In the genomic region with DNA sequence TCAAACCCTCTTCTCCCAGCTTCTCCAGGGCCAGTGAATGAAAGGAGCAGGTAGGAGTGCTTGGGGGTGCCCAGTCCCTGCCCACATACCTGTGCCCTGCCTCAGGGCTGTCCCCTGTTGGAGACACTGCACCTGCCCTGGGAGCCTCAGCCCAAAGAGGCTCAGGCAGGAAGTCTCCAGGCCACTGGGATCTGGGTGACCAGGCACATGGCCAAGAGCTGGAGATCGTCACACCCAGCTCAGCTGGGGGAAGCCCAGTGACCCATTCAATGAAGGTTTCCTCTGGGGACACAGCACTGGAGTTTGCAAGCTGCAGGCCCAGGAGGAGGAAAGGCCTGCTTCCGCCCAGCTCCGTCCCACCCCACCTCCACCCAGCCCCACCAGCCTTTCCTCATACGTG, we compare ENCODE assay signal across 17 cellular contexts.
DNase-seq lines count a peak whose midpoint lies in the region; ATAC-seq and TF ChIP-seq lines count a peak whose summit lies in the region.
"Had no signal": no experiment of that assay in that cellular context is flagged by ENCODE, and none has a peak within 500 bp of the region (broad histone marks: within the 10 kb centered on the region; RNA-seq: fewer than 3 reads in every experiment).

No MANE protein-coding gene starts in this region.

- H3K27me3 ChIP-seq in colonic mucosa (no peaks in the 10 kb centered on the region), left lung (no peaks in the 10 kb centered on the region), tibial nerve (no peaks in the 10 kb centered on the region), smooth muscle cell (ENCODE audit: low read depth) (no peaks in the 10 kb centered on the region)
- no peaks in the 10 kb centered on the region for H3K27me3 ChIP-seq in CD8-positive, alpha-beta T cell (ENCODE audit: insufficient read depth, low read length)

- no peaks in the 10 kb centered on the region for H3K79me2 ChIP-seq in smooth muscle cell (ENCODE audit: low read depth)

- H3K4me2 ChIP-seq in smooth muscle cell = no peak overlapping the region

- TF ChIP-seq CTCF in colonic mucosa (IDR thresholded peaks at IDR 0.05) (no peak), left lung (IDR thresholded peaks at IDR 0.05) (no peak), tibial nerve (IDR thresholded peaks at IDR 0.05) (no peak), smooth muscle cell (IDR thresholded peaks at IDR 0.05; ENCODE audit: borderline replicate concordance, insufficient read depth, poor library complexity, severe bottlenecking) (no peak)
- TF ChIP-seq CTCF in CD8-positive, alpha-beta T cell (IDR thresholded peaks at IDR 0.05) = no peak

- H3K9me3 Mint-ChIP-seq in CD8-positive, alpha-beta T cell = no peaks in the 10 kb centered on the region
- H3K9me3 Mint-ChIP-seq: activated naive CD4-positive, alpha-beta T cell treated with anti-CD3 and anti-CD28 coated beads for 36 hours; HFFc6 had no signal

- H3K4me3 ChIP-seq in colonic mucosa = no peak overlapping the region
- no peak overlapping the region for H3K4me3 ChIP-seq in left lung
- H3K4me3 ChIP-seq in tibial nerve = no peak overlapping the region
- no peak overlapping the region for H3K4me3 ChIP-seq in CD8-positive, alpha-beta T cell (ENCODE audit: low read depth, low read length)
- no peak overlapping the region for H3K4me3 ChIP-seq in smooth muscle cell

- H3K36me3 Mint-ChIP-seq in CD8-positive, alpha-beta T cell = peaks cover 3% of the 10 kb centered on the region

- H3K36me3 ChIP-seq in colonic mucosa (no peaks in the 10 kb centered on the region), left lung (no peaks in the 10 kb centered on the region), tibial nerve (no peaks in the 10 kb centered on the region), smooth muscle cell (ENCODE audit: low read depth) (no peaks in the 10 kb centered on the region)
- no peaks in the 10 kb centered on the region for H3K36me3 ChIP-seq in CD8-positive, alpha-beta T cell (ENCODE audit: insufficient read depth, low read length)

- peak; percentile 46 for ATAC-seq in left lung
- no peak for ATAC-seq in CD8-positive, alpha-beta T cell

- H3K9ac ChIP-seq in colonic mucosa (ENCODE audit: low read depth in 2 of 2, low read length in 2 of 2) = no peak overlapping the region
- H3K9ac ChIP-seq in smooth muscle cell (ENCODE audit: low read depth) = no peak overlapping the region

- TF ChIP-seq EP300 in Ishikawa (IDR thresholded peaks at IDR 0.05; ENCODE audit: borderline replicate concordance) = peak; percentile 84
- no peak for TF ChIP-seq EP300 in tibial nerve (IDR thresholded peaks at IDR 0.05)

- POLR2A ChIA-PET in CD8-positive, alpha-beta T cell (lab: Charles Lee) = interaction anchor here (0.6 kb wide), 1 partner anchor 144 kb away, joined by 5 read pairs; no protein-coding TSS in a partner anchor

- peak; percentile 50; the same call in 1 of the 2 replicates for TF ChIP-seq RAD21 in Ishikawa (IDR thresholded peaks at IDR 0.05; ENCODE audit: low read depth)

- no peak overlapping the region for H3K27ac Mint-ChIP-seq in CD8-positive, alpha-beta T cell
- H3K27ac Mint-ChIP-seq: activated naive CD4-positive, alpha-beta T cell treated with anti-CD3 and anti-CD28 coated beads for 36 hours; HFFc6 had no signal

- H3K4me3 Mint-ChIP-seq in CD8-positive, alpha-beta T cell = no peak overlapping the region
- H3K4me3 Mint-ChIP-seq: activated naive CD4-positive, alpha-beta T cell treated with anti-CD3 and anti-CD28 coated beads for 36 hours; HFFc6 had no signal

- H3K9me3 ChIP-seq in colonic mucosa = no peaks in the 10 kb centered on the region
- H3K9me3 ChIP-seq in left lung = no peaks in the 10 kb centered on the region
- H3K9me3 ChIP-seq in tibial nerve = no peaks in the 10 kb centered on the region
- H3K9me3 ChIP-seq in CD8-positive, alpha-beta T cell (ENCODE audit: low read length) = no peaks in the 10 kb centered on the region
- H3K9me3 ChIP-seq in smooth muscle cell (replicated peaks; ENCODE audit: low read depth) = no peaks in the 10 kb centered on the region

- H4K20me1 ChIP-seq in smooth muscle cell (ENCODE audit: low read depth) = no peaks in the 10 kb centered on the region

- H3K27me3 Mint-ChIP-seq in CD8-positive, alpha-beta T cell (ENCODE audit: low read depth) = no peaks in the 10 kb centered on the region

- H3K4me1 ChIP-seq in colonic mucosa (no peaks in the 10 kb centered on the region), left lung (peaks cover 23 to 40% of the 10 kb centered on the region in 2 donors), tibial nerve (peaks cover 0 to 86% (median 58%) of the 10 kb centered on the region in 4 donors), smooth muscle cell (ENCODE audit: low read depth) (peaks cover 34% of the 10 kb centered on the region)
- no peaks in the 10 kb centered on the region for H3K4me1 ChIP-seq in CD8-positive, alpha-beta T cell (ENCODE audit: insufficient read depth, low read length)

- H3K4me1 Mint-ChIP-seq in CD8-positive, alpha-beta T cell (ENCODE audit: low read depth) = no peaks in the 10 kb centered on the region

- H3F3A ChIP-seq in smooth muscle cell (ENCODE audit: low read depth) = no peaks in the 10 kb centered on the region

- TF ChIP-seq POLR2A in tibial nerve (IDR thresholded peaks at IDR 0.05) = no peak

- no peak overlapping the region for H3K27ac ChIP-seq in colonic mucosa
- H3K27ac ChIP-seq in left lung = no peak overlapping the region
- H3K27ac ChIP-seq in tibial nerve = peak overlapping the region in 3 of 4 donors; percentile 66 to 91 (median 84)
- H3K27ac ChIP-seq in CD8-positive, alpha-beta T cell (ENCODE audit: low read depth, low read length) = no peak overlapping the region
- H3K27ac ChIP-seq in smooth muscle cell (ENCODE audit: low read depth) = no peak overlapping the region

- DNase-seq in colonic mucosa = peak; percentile 39
- no peak for DNase-seq in left lung
- no peak for DNase-seq in tibial nerve (ENCODE audit: low spot score in 2 of 2)
- no peak for DNase-seq in CD8-positive, alpha-beta T cell
- DNase-seq in hypothalamus (lab: John Stamatoyannopoulos, UW) = no peak
- no peak for DNase-seq in activated naive CD4-positive, alpha-beta T cell treated with Interleukin-2 at 50 U/mL for 16 hours
- DNase-seq in smooth muscle cell (lab: John Stamatoyannopoulos, UW; ENCODE audit: unreplicated experiment) = no peak
- DNase-seq: activated naive CD4-positive, alpha-beta T cell treated with anti-CD3 and anti-CD28 coated beads for 36 hours; central memory CD4-positive, alpha-beta T cell; HFFc6; NCI-H1105; NCI-H510A treated with DMSO at 0.1 percent for 48 hours; retina; stimulated activated CD4-positive, alpha-beta T cell treated with anti-CD3 and anti-CD28 coated beads, Interleukin-4, amount 100 ng/mL, for 4 hours; stimulated activated naive CD4-positive, alpha-beta T cell; T-helper 9 cell had no signal

- intact Hi-C loops in colonic mucosa (cut with DNase I) = no loop called here
- intact Hi-C loops in left lung (cut with DNase I) = no loop called here
- intact Hi-C loops in CD8-positive, alpha-beta T cell (cut with DNase I, micrococcal nuclease) = no loop called here

- WGBS in tibial nerve, 2 donors = 41 to 53% methylated on average over 4 of the region's 4 CpGs
- whole genome bisulfite sequencing in smooth muscle cell (ENCODE audit: low lambda C conversion rate) = 93% methylated on average over 4 of the region's 4 CpGs

- H2AFZ ChIP-seq in smooth muscle cell (ENCODE audit: low read depth) = no peak overlapping the region

- CTCF ChIA-PET in CD8-positive, alpha-beta T cell (lab: Charles Lee) = interaction anchor here (1.6 kb wide), 1 partner anchor 159 kb away, joined by 6 read pairs; no protein-coding TSS in a partner anchor

TF ChIP-seq in Ishikawa, 13 proteins besides CTCF, POLR2A, EP300 and RAD21 (continues in another document):
- TF ChIP-seq CEBPB (IDR thresholded peaks at IDR 0.05) (no peak), NFIC (IDR thresholded peaks at IDR 0.05) (peak; percentile 92), TEAD4 (IDR thresholded peaks at IDR 0.05) (no peak), CREB1 (IDR thresholded peaks at IDR 0.05; ENCODE audit: low read depth) (no peak), TCF12 (IDR thresholded peaks at IDR 0.05; ENCODE audit: low read depth) (peak; percentile 91), TAF1 (IDR thresholded peaks at IDR 0.05; ENCODE audit: low read depth) (no peak), FOXM1 (IDR thresholded peaks at IDR 0.05; ENCODE audit: borderline replicate concordance, low read depth) (0 out of 2 replicates have a peak, but pooled peaks have one; percentile 54), ZBTB7A (IDR thresholded peaks at IDR 0.05; ENCODE audit: low read depth) (0 out of 2 replicates have a peak, but pooled peaks have one; percentile 44), EGR1 (IDR thresholded peaks at IDR 0.05) (no peak), YY1 (IDR thresholded peaks at IDR 0.05; ENCODE audit: low read depth) (0 out of 2 replicates have a peak, but pooled peaks have one; percentile 26)
- TF ChIP-seq, protein P1, sequence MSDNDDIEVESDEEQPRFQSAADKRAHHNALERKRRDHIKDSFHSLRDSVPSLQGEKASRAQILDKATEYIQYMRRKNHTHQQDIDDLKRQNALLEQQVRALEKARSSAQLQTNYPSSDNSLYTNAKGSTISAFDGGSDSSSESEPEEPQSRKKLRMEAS (IDR thresholded peaks at IDR 0.05) = peak; percentile 76
- TF ChIP-seq, protein P2, sequence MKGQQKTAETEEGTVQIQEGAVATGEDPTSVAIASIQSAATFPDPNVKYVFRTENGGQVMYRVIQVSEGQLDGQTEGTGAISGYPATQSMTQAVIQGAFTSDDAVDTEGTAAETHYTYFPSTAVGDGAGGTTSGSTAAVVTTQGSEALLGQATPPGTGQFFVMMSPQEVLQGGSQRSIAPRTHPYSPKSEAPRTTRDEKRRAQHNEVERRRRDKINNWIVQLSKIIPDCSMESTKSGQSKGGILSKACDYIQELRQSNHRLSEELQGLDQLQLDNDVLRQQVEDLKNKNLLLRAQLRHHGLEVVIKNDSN (IDR thresholded peaks at IDR 0.05) = no peak

Comparison
In these comparisons a context has a peak if more than half of its experiments do, and no peak if none do; other contexts are left out.
1. H3K27ac ChIP-seq: peak in tibial nerve (3 of 4); none in colonic mucosa (single experiment), left lung (0 of 2), CD8-positive, alpha-beta T cell (single experiment) and smooth muscle cell (single experiment).